1 cellular context compared by ENCODE assay signal in genomic region chr6:39217177-39217864, GRCh38.
TF ChIP-seq lines count a peak whose summit lies in the region.

No MANE protein-coding gene starts in this region.

TF ChIP-seq in HepG2, 621 proteins besides CTCF, POLR2A, EP300 and RAD21:
- no peak for TF ChIP-seq HNRNPUL1 (IDR thresholded peaks at IDR 0.05; ENCODE audit: low read depth, low read length)
- TF ChIP-seq FOXA3 (CRISPR knock-in tag; IDR thresholded peaks at IDR 0.05): no peak
- TF ChIP-seq ZNF770 (CRISPR knock-in tag; IDR thresholded peaks at IDR 0.05): peak; percentile 35; the same call in 1 of the 2 replicates
